8 cellular contexts compared by ENCODE assay signal in genomic region chr3:27483117-27484001, GRCh38. TPM values are rescaled to one million over a fixed set of nuclear protein-coding genes. Genes with fewer than 3 reads are reported as not detected.
DNase-seq lines count a peak whose midpoint lies in the region; ATAC-seq and TF ChIP-seq lines count a peak whose summit lies in the region.

No MANE protein-coding gene starts in this region.

- H3K27me3 ChIP-seq in muscle layer of colon (ENCODE audit: control insufficient read depth in 1 of 2, insufficient read depth in 2 of 2, low read length in 2 of 2): no peaks in the 10 kb centered on the region

- DNase-seq in AG09309 (ENCODE audit: low read depth): peak; percentile 53
- DNase-seq in NCI-H69 (lab: John Stamatoyannopoulos, UW): peak; percentile 79
- DNase-seq in activated CD8-positive, alpha-beta memory T cell treated with anti-CD3 and anti-CD28 coated beads, Interleukin-2, amount 50 U/mL, for 4 hours: peak; percentile 24
- no peak for DNase-seq in epithelial cell of proximal tubule (ENCODE audit: low read depth)
- DNase-seq in stimulated activated naive CD4-positive, alpha-beta T cell treated with Interleukin-2 at 50 U/mL for 16 hours (lab: John Stamatoyannopoulos, UW): peak; percentile 24

- peak overlapping the region; percentile 90 for H3K9ac ChIP-seq in muscle layer of colon (ENCODE audit: low read length)

- H3K9me3 ChIP-seq in muscle layer of colon (ENCODE audit: low read length): no peaks in the 10 kb centered on the region

- peaks cover 22% of the 10 kb centered on the region for H3K4me1 ChIP-seq in muscle layer of colon (ENCODE audit: insufficient read depth, low read length)

- H3K27ac ChIP-seq in muscle layer of colon (ENCODE audit: low read depth, low read length): peak overlapping the region; percentile 92

- ATAC-seq in GM18511 (IDR thresholded peaks at IDR 0.05; ENCODE audit: unreplicated experiment) (peak; percentile 26), HG02970 (IDR thresholded peaks at IDR 0.05; ENCODE audit: low FRiP score, unreplicated experiment) (peak; percentile 11)

- TF ChIP-seq CTCF in AG09309 (IDR thresholded peaks at IDR 0.05; ENCODE audit: control insufficient read depth, insufficient read depth, low read depth, low read length, missing control alignments): no peak
- no peak for TF ChIP-seq CTCF in epithelial cell of proximal tubule (conservative IDR thresholded peaks at IDR 0.05; ENCODE audit: low read depth, low read length)

- peak overlapping the region; percentile 92 for H3K4me3 ChIP-seq in AG09309 (ENCODE audit: control insufficient read depth, low read depth, low read length)
- H3K4me3 ChIP-seq in epithelial cell of proximal tubule (ENCODE audit: low read depth, low read length): peak overlapping the region; percentile 70
- peak overlapping the region; percentile 45 to 88 for H3K4me3 ChIP-seq in muscle layer of colon (ENCODE audit: low read depth in 1 of 2, low read length in 2 of 2)

- no peaks in the 10 kb centered on the region for H3K36me3 ChIP-seq in muscle layer of colon (ENCODE audit: insufficient read depth, low read length)

RNA-seq across cellular contexts. Expression of gene SLC4A7, which starts 0.8 kb away (rescaled TPM):
- total RNA-seq in epithelial cell of proximal tubule: 36.0 and 74.0 TPM in 2 replicates
